ENCODE assay signal across 1 cellular context in the genomic region with DNA sequence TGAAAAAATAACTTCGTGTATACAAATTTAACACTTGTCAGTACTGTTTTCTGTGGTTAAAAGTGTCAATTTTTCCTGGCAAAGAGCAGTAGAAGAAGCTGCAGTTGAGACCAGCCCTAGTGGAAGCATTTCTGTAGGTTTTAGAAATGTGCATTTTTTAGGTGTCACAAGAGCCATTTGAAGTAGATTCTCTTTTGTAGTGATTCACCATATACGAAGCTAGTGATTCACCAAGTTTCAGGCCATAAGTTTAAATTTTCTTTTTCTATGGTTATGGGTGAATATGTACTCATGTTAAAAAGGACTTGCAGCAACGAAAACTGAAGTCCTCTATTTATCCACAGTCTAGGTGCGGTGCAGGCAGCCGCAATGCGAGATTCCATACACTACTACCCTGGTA.
TF ChIP-seq lines count a peak whose summit lies in the region.

No MANE protein-coding gene starts in this region.

TF ChIP-seq in K562, 482 proteins besides CTCF, POLR2A, EP300 and RAD21 (continued from another document):
- TF ChIP-seq, protein P1, sequence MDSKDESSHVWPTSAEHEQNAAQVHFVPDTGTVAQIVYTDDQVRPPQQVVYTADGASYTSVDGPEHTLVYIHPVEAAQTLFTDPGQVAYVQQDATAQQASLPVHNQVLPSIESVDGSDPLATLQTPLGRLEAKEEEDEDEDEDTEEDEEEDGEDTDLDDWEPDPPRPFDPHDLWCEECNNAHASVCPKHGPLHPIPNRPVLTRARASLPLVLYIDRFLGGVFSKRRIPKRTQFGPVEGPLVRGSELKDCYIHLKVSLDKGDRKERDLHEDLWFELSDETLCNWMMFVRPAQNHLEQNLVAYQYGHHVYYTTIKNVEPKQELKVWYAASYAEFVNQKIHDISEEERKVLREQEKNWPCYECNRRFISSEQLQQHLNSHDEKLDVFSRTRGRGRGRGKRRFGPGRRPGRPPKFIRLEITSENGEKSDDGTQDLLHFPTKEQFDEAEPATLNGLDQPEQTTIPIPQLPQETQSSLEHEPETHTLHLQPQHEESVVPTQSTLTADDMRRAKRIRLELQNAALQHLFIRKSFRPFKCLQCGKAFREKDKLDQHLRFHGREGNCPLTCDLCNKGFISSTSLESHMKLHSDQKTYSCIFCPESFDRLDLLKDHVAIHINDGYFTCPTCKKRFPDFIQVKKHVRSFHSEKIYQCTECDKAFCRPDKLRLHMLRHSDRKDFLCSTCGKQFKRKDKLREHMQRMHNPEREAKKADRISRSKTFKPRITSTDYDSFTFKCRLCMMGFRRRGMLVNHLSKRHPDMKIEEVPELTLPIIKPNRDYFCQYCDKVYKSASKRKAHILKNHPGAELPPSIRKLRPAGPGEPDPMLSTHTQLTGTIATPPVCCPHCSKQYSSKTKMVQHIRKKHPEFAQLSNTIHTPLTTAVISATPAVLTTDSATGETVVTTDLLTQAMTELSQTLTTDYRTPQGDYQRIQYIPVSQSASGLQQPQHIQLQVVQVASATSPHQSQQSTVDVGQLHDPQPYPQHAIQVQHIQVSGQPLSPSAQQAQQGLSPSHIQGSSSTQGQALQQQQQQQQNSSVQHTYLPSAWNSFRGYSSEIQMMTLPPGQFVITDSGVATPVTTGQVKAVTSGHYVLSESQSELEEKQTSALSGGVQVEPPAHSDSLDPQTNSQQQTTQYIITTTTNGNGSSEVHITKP (IDR thresholded peaks at IDR 0.05; ENCODE audit: partially characterized antibody): no peak
- TF ChIP-seq SMC3 (conservative IDR thresholded peaks at IDR 0.05; ENCODE audit: insufficient read depth, low read depth, low read length) (no peak), TAL1 (IDR thresholded peaks at IDR 0.05) (no peak), SREBF1 (IDR thresholded peaks at IDR 0.05; ENCODE audit: borderline replicate concordance, low read depth, low read length) (no peak), ZNF395 (CRISPR knock-in tag; IDR thresholded peaks at IDR 0.05) (no peak), PHTF2 (CRISPR knock-in tag; IDR thresholded peaks at IDR 0.05) (no peak), CBX1 (IDR thresholded peaks at IDR 0.05; ENCODE audit: low read depth) (no peak), ZNF124 (CRISPR knock-in tag; IDR thresholded peaks at IDR 0.05) (no peak), SETDB1 (IDR thresholded peaks at IDR 0.05; ENCODE audit: low read length) (no peak)
- TF ChIP-seq, protein P2, sequence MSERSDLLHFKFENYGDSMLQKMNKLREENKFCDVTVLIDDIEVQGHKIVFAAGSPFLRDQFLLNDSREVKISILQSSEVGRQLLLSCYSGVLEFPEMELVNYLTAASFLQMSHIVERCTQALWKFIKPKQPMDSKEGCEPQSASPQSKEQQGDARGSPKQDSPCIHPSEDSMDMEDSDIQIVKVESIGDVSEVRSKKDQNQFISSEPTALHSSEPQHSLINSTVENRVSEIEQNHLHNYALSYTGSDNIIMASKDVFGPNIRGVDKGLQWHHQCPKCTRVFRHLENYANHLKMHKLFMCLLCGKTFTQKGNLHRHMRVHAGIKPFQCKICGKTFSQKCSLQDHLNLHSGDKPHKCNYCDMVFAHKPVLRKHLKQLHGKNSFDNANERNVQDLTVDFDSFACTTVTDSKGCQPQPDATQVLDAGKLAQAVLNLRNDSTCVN (CRISPR knock-in tag; IDR thresholded peaks at IDR 0.05): no peak
- TF ChIP-seq, protein P3, sequence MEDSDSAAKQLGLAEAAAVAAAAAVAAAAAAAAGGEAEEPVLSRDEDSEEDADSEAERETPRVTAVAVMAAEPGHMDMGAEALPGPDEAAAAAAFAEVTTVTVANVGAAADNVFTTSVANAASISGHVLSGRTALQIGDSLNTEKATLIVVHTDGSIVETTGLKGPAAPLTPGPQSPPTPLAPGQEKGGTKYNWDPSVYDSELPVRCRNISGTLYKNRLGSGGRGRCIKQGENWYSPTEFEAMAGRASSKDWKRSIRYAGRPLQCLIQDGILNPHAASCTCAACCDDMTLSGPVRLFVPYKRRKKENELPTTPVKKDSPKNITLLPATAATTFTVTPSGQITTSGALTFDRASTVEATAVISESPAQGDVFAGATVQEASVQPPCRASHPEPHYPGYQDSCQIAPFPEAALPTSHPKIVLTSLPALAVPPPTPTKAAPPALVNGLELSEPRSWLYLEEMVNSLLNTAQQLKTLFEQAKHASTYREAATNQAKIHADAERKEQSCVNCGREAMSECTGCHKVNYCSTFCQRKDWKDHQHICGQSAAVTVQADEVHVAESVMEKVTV (CRISPR knock-in tag; IDR thresholded peaks at IDR 0.05): no peak
TF ChIP-seq in K562: peak in this region for 0.
